Comparison of ENCODE assay signal across 17 cellular contexts in genomic region chr7:20513897-20514296, GRCh38.
"Had no signal": no experiment of that assay in that cellular context is flagged by ENCODE, and none has a peak within 500 bp of the region (broad histone marks: within the 10 kb centered on the region; RNA-seq: fewer than 3 reads in every experiment).

No MANE protein-coding gene starts in this region.

- H3K4me2 ChIP-seq: PC-9 had no signal

- ATAC-seq: activated T-cell treated with anti-CD3 and anti-CD28 coated beads, Interleukin-2, amount 50 U/mL, for 4 hours; T-cell had no signal

- H3K27ac Mint-ChIP-seq: activated CD4-positive, alpha-beta memory T cell treated with anti-CD3 and anti-CD28 coated beads for 36 hours; activated CD4-positive, alpha-beta T cell treated with anti-CD3 and anti-CD28 coated beads, Interleukin-2, amount 10 ng/mL, durations not matched to agents 7 days and 5 days; activated naive CD4-positive, alpha-beta T cell treated with anti-CD3 and anti-CD28 coated beads for 36 hours; activated naive CD8-positive, alpha-beta T cell; T-cell had no signal

- DNase-seq: activated CD4-positive, alpha-beta memory T cell treated with anti-CD3 and anti-CD28 coated beads for 36 hours; activated CD4-positive, alpha-beta T cell treated with anti-CD3 and anti-CD28 coated beads, Interleukin-2, amount 10 ng/mL, durations not matched to agents 7 days and 5 days; activated CD4-positive, CD25-positive, alpha-beta regulatory T cell; activated CD8-positive, alpha-beta memory T cell treated with anti-CD3 and anti-CD28 coated beads for 24 hours; activated gamma-delta T cell; activated naive CD4-positive, alpha-beta T cell treated with anti-CD3 and anti-CD28 coated beads for 36 hours; activated T-cell treated with anti-CD3 and anti-CD28 coated beads, Interleukin-2, amount 50 U/mL, for 4 hours; Kasumi-1; SIG-M5; T-cell; T-helper 2 cell; T1000 had no signal

- H3K27ac ChIP-seq: PC-9, SK-N-MC had no signal

- H3K27me3 Mint-ChIP-seq: activated CD4-positive, alpha-beta memory T cell treated with anti-CD3 and anti-CD28 coated beads for 36 hours; activated CD4-positive, alpha-beta T cell treated with anti-CD3 and anti-CD28 coated beads, Interleukin-2, amount 10 ng/mL, durations not matched to agents 7 days and 5 days; activated naive CD8-positive, alpha-beta T cell; central memory CD8-positive, alpha-beta T cell; T-cell had no signal

- H3K4me3 ChIP-seq: PC-9, SK-N-MC had no signal

- H3K4me3 Mint-ChIP-seq: activated CD4-positive, alpha-beta memory T cell treated with anti-CD3 and anti-CD28 coated beads for 36 hours; activated CD4-positive, alpha-beta T cell treated with anti-CD3 and anti-CD28 coated beads, Interleukin-2, amount 10 ng/mL, durations not matched to agents 7 days and 5 days; activated naive CD4-positive, alpha-beta T cell treated with anti-CD3 and anti-CD28 coated beads for 36 hours; activated naive CD8-positive, alpha-beta T cell; activated T-cell treated with anti-CD3 and anti-CD28 coated beads, Interleukin-2, amount 50 U/mL, for 4 hours; central memory CD8-positive, alpha-beta T cell; T-cell had no signal

- H3K4me1 Mint-ChIP-seq: activated CD4-positive, alpha-beta T cell treated with anti-CD3 and anti-CD28 coated beads, Interleukin-2, amount 10 ng/mL, durations not matched to agents 7 days and 5 days; central memory CD8-positive, alpha-beta T cell; T-cell had no signal

- H3K36me3 Mint-ChIP-seq: activated CD4-positive, alpha-beta memory T cell treated with anti-CD3 and anti-CD28 coated beads for 36 hours; activated naive CD8-positive, alpha-beta T cell; brain; T-cell had no signal

- H2AFZ ChIP-seq: PC-9 had no signal

- H3K9me3 Mint-ChIP-seq: activated CD4-positive, alpha-beta memory T cell treated with anti-CD3 and anti-CD28 coated beads for 36 hours; activated CD4-positive, alpha-beta T cell treated with anti-CD3 and anti-CD28 coated beads, Interleukin-2, amount 10 ng/mL, durations not matched to agents 7 days and 5 days; activated T-cell treated with anti-CD3 and anti-CD28 coated beads, Interleukin-2, amount 50 U/mL, for 4 hours; central memory CD8-positive, alpha-beta T cell had no signal
